ENCODE assay signal across 8 cellular contexts in genomic region chr3:123584988-123585937, GRCh38. TPM values are rescaled to one million over a fixed set of nuclear protein-coding genes. Genes with fewer than 3 reads are reported as not detected.
A peak's percentile ranks its signal among the peaks of the same experiment; 100 is the strongest.
DNase-seq lines count a peak whose midpoint lies in the region; ATAC-seq and TF ChIP-seq lines count a peak whose summit lies in the region.

A gene with protein sequence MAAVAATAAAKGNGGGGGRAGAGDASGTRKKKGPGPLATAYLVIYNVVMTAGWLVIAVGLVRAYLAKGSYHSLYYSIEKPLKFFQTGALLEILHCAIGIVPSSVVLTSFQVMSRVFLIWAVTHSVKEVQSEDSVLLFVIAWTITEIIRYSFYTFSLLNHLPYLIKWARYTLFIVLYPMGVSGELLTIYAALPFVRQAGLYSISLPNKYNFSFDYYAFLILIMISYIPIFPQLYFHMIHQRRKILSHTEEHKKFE (minus strand): TSS chr3:123585053. CDS start chr3:123585027, 26 bp downstream.

- H3K27me3 Mint-ChIP-seq in T-helper 17 cell = no peaks in the 10 kb centered on the region

- H3K4me3 Mint-ChIP-seq in T-helper 17 cell = no peak within 1 kb of the TSS

- ATAC-seq in HG02885 (IDR thresholded peaks at IDR 0.05; ENCODE audit: poor library complexity, unreplicated experiment) (peak; percentile 92), T-helper 17 cell (peak; percentile 93), left ventricle myocardium superior (peak; percentile 97)

- TF ChIP-seq POLR2A in GM15510 (IDR thresholded peaks at IDR 0.05; ENCODE audit: borderline replicate concordance, extremely low read depth, insufficient read length) (peak; percentile 97), prostate gland (IDR thresholded peaks at IDR 0.05) (peak; percentile 97)

- peak within 1 kb of the TSS; percentile 67 for H3K27ac Mint-ChIP-seq in T-helper 17 cell

- intact Hi-C loops in left ventricle myocardium superior (cut with micrococcal nuclease) = no loop called here
- intact Hi-C loops in prostate gland (cut with DNase I) = no loop called here

- H3K4me3 ChIP-seq in prostate gland = peak within 1 kb of the TSS; percentile 90 to 95
- peak within 1 kb of the TSS; percentile 60 for H3K4me3 ChIP-seq in urinary bladder (ENCODE audit: low read depth, low read length)

- H3K4me1 ChIP-seq in prostate gland (replicated peaks) (no peaks in the 10 kb centered on the region), urinary bladder (ENCODE audit: insufficient read depth) (peaks cover 4% of the 10 kb centered on the region)

- WGBS in prostate gland = under 1% methylated on average over 52 of the region's 54 CpGs
- under 1% methylated on average over 54 of the region's 54 CpGs for WGBS in urinary bladder

- no peaks in the 10 kb centered on the region for H3K27me3 ChIP-seq in prostate gland (replicated peaks; ENCODE audit: insufficient read depth)

- peaks cover 13% of the 10 kb centered on the region for H3K4me1 Mint-ChIP-seq in T-helper 17 cell

- no peaks in the 10 kb centered on the region for H3K36me3 Mint-ChIP-seq in T-helper 17 cell (ENCODE audit: low read depth)

- H3K9me3 ChIP-seq in T-helper 17 cell (ENCODE audit: control insufficient read depth, low read length, poor library complexity, severe bottlenecking) = no peaks in the 10 kb centered on the region
- no peaks in the 10 kb centered on the region for H3K9me3 ChIP-seq in prostate gland

- H3K27ac ChIP-seq in prostate gland (peak within 1 kb of the TSS; percentile 95 to 97), urinary bladder (ENCODE audit: low read depth) (peak within 1 kb of the TSS; percentile 71)

- no peak for TF ChIP-seq CTCF in prostate gland (IDR thresholded peaks at IDR 0.05)

- H3K36me3 ChIP-seq in prostate gland = no peaks in the 10 kb centered on the region
- peaks cover 3% of the 10 kb centered on the region for H3K36me3 ChIP-seq in urinary bladder (ENCODE audit: insufficient read depth)

- DNase-seq in NCI-H1694 treated with DMSO at 0.1 percent for 48 hours (lab: John Stamatoyannopoulos, UW) (peak; percentile 98), T-helper 17 cell (peak; percentile 91 to 93 (median 93)), amygdala (lab: John Stamatoyannopoulos, UW) (peak; percentile 76 to 98 (median 95)), left ventricle myocardium superior (peak; percentile 98), prostate gland (ENCODE audit: low spot score) (peak; percentile 97)

RNA-seq across cellular contexts. Expression of the gene that starts here (rescaled TPM):
- 10 to 100 TPM; 16.2 to 18.9 TPM for total RNA-seq in T-helper 17 cell
- total RNA-seq in left ventricle myocardium superior = 10.5 TPM
- 10 to 100 TPM; 36.5 to 65.6 TPM for total RNA-seq in prostate gland
- total RNA-seq in urinary bladder = 38.3 TPM
- 15.0 TPM for polyA plus RNA-seq in urinary bladder

Comparison
In these comparisons a context has a peak if more than half of its experiments do, and no peak if none do; other contexts are left out.
1. Peak in every context shown above with its lines: DNase-seq, ATAC-seq, H3K4me3 ChIP-seq and H3K27ac ChIP-seq.